In the genomic region with DNA sequence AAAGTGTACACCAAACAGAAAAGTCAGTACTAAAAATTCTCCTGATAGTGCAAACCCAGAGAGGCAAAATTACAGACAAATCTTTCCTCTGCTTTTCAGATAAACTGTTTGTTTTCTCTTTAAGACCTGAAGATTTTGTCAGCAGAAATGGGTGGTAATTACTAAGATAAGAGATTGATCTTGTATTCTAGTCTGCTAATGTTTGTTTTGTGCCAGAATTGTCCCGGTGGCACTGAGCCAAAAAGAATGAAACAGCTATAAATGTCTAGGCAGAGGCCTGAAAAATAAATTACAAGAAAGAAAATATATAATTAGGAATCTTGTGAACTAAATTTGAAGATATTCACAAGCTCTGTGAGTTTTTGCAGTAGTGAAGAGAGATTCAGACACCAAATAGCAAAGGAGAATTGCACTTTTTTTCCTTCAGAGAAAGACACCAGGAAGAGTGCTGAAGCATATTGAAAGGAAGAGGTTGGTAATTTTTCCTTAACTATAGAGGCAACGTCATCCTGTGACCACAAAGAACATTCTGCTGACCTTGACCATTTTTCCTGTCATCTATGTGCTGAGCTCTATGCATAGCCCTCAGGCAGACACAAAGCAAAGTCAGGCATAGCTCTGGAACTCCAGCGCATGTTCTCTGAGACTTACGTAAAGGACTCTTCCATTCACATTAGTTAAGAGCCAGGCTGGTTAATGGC, we compare ENCODE assay signal across 15 cellular contexts.
A peak's percentile ranks its signal among the peaks of the same experiment; 100 is the strongest.
DNase-seq lines count a peak whose midpoint lies in the region; ATAC-seq lines count a peak whose summit lies in the region.
"Had no signal": no experiment of that assay in that cellular context is flagged by ENCODE, and none has a peak within 500 bp of the region (broad histone marks: within the 10 kb centered on the region; RNA-seq: fewer than 3 reads in every experiment).

No MANE protein-coding gene starts in this region.

- H3K4me1 Mint-ChIP-seq in activated T-helper 2 cell treated with anti-CD3 and anti-CD28 coated beads, Interferon-gamma antibody, Interleukin-2, Interleukin-4, amounts not matched to agents 10 μg/mL and 5 μg/mL and 100 μg/mL, durations not matched to agents 14 hours and 24 hours and 36 hours (ENCODE audit: low read depth), result peaks cover 12% of the 10 kb centered on the region

- H3K4me3 ChIP-seq in adipocyte (ENCODE audit: low read length), result no peak overlapping the region
- H3K4me3 ChIP-seq: cardiac muscle cell, gastroesophageal sphincter, SJSA1, testis had no signal

- H3K36me3 ChIP-seq in adipocyte (ENCODE audit: control insufficient read depth, insufficient read depth, low read length, severe bottlenecking), result no peaks in the 10 kb centered on the region
- H3K36me3 ChIP-seq: BE2C, cardiac muscle cell, gastroesophageal sphincter, SJSA1 had no signal

- H3K36me3 Mint-ChIP-seq in activated T-helper 2 cell treated with anti-CD3 and anti-CD28 coated beads, Interferon-gamma antibody, Interleukin-2, Interleukin-4, amounts not matched to agents 10 μg/mL and 5 μg/mL and 100 μg/mL, durations not matched to agents 14 hours and 24 hours and 36 hours (ENCODE audit: low read depth), result no peaks in the 10 kb centered on the region

- no peaks in the 10 kb centered on the region for H3K9me3 ChIP-seq in adipocyte (ENCODE audit: control insufficient read depth, low read length)
- H3K9me3 ChIP-seq: BE2C, gastroesophageal sphincter, SJSA1, testis had no signal

- no peak overlapping the region for H3K9ac ChIP-seq in adipocyte (ENCODE audit: low read length)

- DNase-seq in CMK (ENCODE audit: low read depth) (peak; percentile 8), NCI-H1105 (lab: John Stamatoyannopoulos, UW) (peak; percentile 16), adipocyte (ENCODE audit: low read depth) (peak; percentile 13), left kidney (ENCODE audit: low read depth, low spot score) (peak; percentile 10)
- DNase-seq in activated T-helper 2 cell treated with anti-CD3 and anti-CD28 coated beads, Interferon-gamma antibody, Interleukin-2, Interleukin-4, amounts not matched to agents 10 μg/mL and 5 μg/mL and 100 μg/mL, durations not matched to agents 14 hours and 24 hours and 36 hours (ENCODE audit: low spot score), result no peak
- DNase-seq: activated CD8-positive, alpha-beta memory T cell treated with anti-CD3 and anti-CD28 coated beads for 24 hours; BE2C; NCI-H1092; testis had no signal

- H3K4me1 ChIP-seq in adipocyte (ENCODE audit: control insufficient read depth, insufficient read depth, low read length), result no peaks in the 10 kb centered on the region
- H3K4me1 ChIP-seq: BE2C, SJSA1 had no signal

- H3K27ac Mint-ChIP-seq in activated T-helper 2 cell treated with anti-CD3 and anti-CD28 coated beads, Interferon-gamma antibody, Interleukin-2, Interleukin-4, amounts not matched to agents 10 μg/mL and 5 μg/mL and 100 μg/mL, durations not matched to agents 14 hours and 24 hours and 36 hours, result no peak overlapping the region

- ATAC-seq in HG03342 (IDR thresholded peaks at IDR 0.05; ENCODE audit: unreplicated experiment) (no peak), HG02623 (IDR thresholded peaks at IDR 0.05; ENCODE audit: unreplicated experiment) (no peak), GM21528 (IDR thresholded peaks at IDR 0.05; ENCODE audit: low FRiP score, unreplicated experiment) (no peak)
- ATAC-seq: gastroesophageal sphincter had no signal

- no peaks in the 10 kb centered on the region for H3K9me3 Mint-ChIP-seq in activated T-helper 2 cell treated with anti-CD3 and anti-CD28 coated beads, Interferon-gamma antibody, Interleukin-2, Interleukin-4, amounts not matched to agents 10 μg/mL and 5 μg/mL and 100 μg/mL, durations not matched to agents 14 hours and 24 hours and 36 hours

- no peaks in the 10 kb centered on the region for H3K27me3 Mint-ChIP-seq in activated T-helper 2 cell treated with anti-CD3 and anti-CD28 coated beads, Interferon-gamma antibody, Interleukin-2, Interleukin-4, amounts not matched to agents 10 μg/mL and 5 μg/mL and 100 μg/mL, durations not matched to agents 14 hours and 24 hours and 36 hours (ENCODE audit: low read depth)

- no peak overlapping the region for H3K4me3 Mint-ChIP-seq in activated T-helper 2 cell treated with anti-CD3 and anti-CD28 coated beads, Interferon-gamma antibody, Interleukin-2, Interleukin-4, amounts not matched to agents 10 μg/mL and 5 μg/mL and 100 μg/mL, durations not matched to agents 14 hours and 24 hours and 36 hours (ENCODE audit: low read depth)

- no peaks in the 10 kb centered on the region for H3K27me3 ChIP-seq in adipocyte (replicated peaks; ENCODE audit: control insufficient read depth, insufficient read depth, low read length)
- H3K27me3 ChIP-seq: BE2C, cardiac muscle cell, gastroesophageal sphincter, SJSA1, testis had no signal

- intact Hi-C loops in activated T-helper 2 cell treated with anti-CD3 and anti-CD28 coated beads, Interferon-gamma antibody, Interleukin-2, Interleukin-4, amounts not matched to agents 10 μg/mL and 5 μg/mL and 100 μg/mL, durations not matched to agents 14 hours and 24 hours and 36 hours (cut with micrococcal nuclease), result no loop called here
